8 cellular contexts compared by ENCODE assay signal in genomic region chr7:44431091-44431608, GRCh38. TPM values are rescaled to one million over a fixed set of nuclear protein-coding genes. Genes with fewer than 3 reads are reported as not detected.
DNase-seq lines count a peak whose midpoint lies in the region; ATAC-seq, FAIRE-seq and TF ChIP-seq lines count a peak whose summit lies in the region.

No MANE protein-coding gene starts in this region.

- peaks cover 4% of the 10 kb centered on the region for H3K4me1 ChIP-seq in keratinocyte (ENCODE audit: control insufficient read depth, extremely low read depth, insufficient read depth, low read length)

- no peaks in the 10 kb centered on the region for H3K9me3 ChIP-seq in keratinocyte (ENCODE audit: control insufficient read depth, low read depth, low read length)

- peaks cover 64% of the 10 kb centered on the region for H3K79me2 ChIP-seq in keratinocyte (ENCODE audit: control insufficient read depth, insufficient read depth, low read length)

- H3K4me1 Mint-ChIP-seq in activated CD4-positive, alpha-beta T cell treated with anti-CD3 and anti-CD28 coated beads, Interleukin-2, amount 10 ng/mL, durations not matched to agents 7 days and 5 days = peaks cover 12% of the 10 kb centered on the region

- peaks cover 18 to 24% of the 10 kb centered on the region in 2 experiments for H3K36me3 ChIP-seq in keratinocyte (ENCODE audit: control insufficient read depth in 2 of 2, extremely low read depth in 1 of 2, insufficient read depth in 2 of 2, low read length in 2 of 2)

- no peak overlapping the region for H2AFZ ChIP-seq in keratinocyte (ENCODE audit: control insufficient read depth, low read length)

- no peaks in the 10 kb centered on the region for H3K9me1 ChIP-seq in keratinocyte (ENCODE audit: control insufficient read depth, extremely low read depth, insufficient read depth, low read length)

- no peak overlapping the region for H3K27ac ChIP-seq in 22Rv1
- H3K27ac ChIP-seq in keratinocyte (ENCODE audit: control insufficient read depth, insufficient read depth, low read length) = no peak overlapping the region

- TF ChIP-seq CTCF in 22Rv1 (IDR thresholded peaks at IDR 0.05) = peak; percentile 40; the same call in 1 of the 2 replicates
- peak in 2 of 3 experiments; percentile 20 to 40 for TF ChIP-seq CTCF in keratinocyte (optimal IDR thresholded peaks at IDR 0.05 in 1 of 3, IDR thresholded peaks at IDR 0.05 in 1 of 3, conservative IDR thresholded peaks at IDR 0.05 in 1 of 3; ENCODE audit: extremely low read depth in 1 of 3, insufficient read depth in 2 of 3, low read length in 3 of 3)

- CTCF ChIA-PET in activated CD4-positive, alpha-beta T cell treated with anti-CD3 and anti-CD28 coated beads, Interleukin-2, amount 10 ng/mL, durations not matched to agents 7 days and 5 days (lab: Charles Lee) = interaction anchor here (0.6 to 2.3 kb wide), 4 partner anchors 10 to 77 kb away, joined by 3 to 8 read pairs (median 4); no protein-coding TSS in a partner anchor

- no peak for FAIRE-seq in keratinocyte (lab: Jason Lieb, UNC)
- FAIRE-seq in urothelium cell line (lab: Jason Lieb, UNC) = no peak

- H3K4me2 ChIP-seq in keratinocyte (ENCODE audit: control insufficient read depth, extremely low read depth, insufficient read depth, low read depth, low read length) = no peak overlapping the region

- no peaks in the 10 kb centered on the region for H3K27me3 Mint-ChIP-seq in activated CD4-positive, alpha-beta T cell treated with anti-CD3 and anti-CD28 coated beads, Interleukin-2, amount 10 ng/mL, durations not matched to agents 7 days and 5 days

- no peak overlapping the region for H3K4me3 ChIP-seq in keratinocyte (ENCODE audit: control insufficient read depth in 2 of 3, extremely low read depth in 1 of 3, insufficient read depth in 2 of 3, low read depth in 1 of 3, low read length in 3 of 3)

- POLR2A ChIA-PET in activated CD4-positive, alpha-beta T cell treated with anti-CD3 and anti-CD28 coated beads, Interleukin-2, amount 10 ng/mL, durations not matched to agents 7 days and 5 days (lab: Charles Lee) = no interaction called here

- H3K27me3 ChIP-seq in keratinocyte (ENCODE audit: control insufficient read depth, extremely low read depth, insufficient read depth, low read length) = no peaks in the 10 kb centered on the region

- peak; percentile 76 for ATAC-seq in GM18498 (IDR thresholded peaks at IDR 0.05; ENCODE audit: unreplicated experiment)
- peak; percentile 56 for ATAC-seq in HG03175 (IDR thresholded peaks at IDR 0.05; ENCODE audit: unreplicated experiment)

- H3K36me3 Mint-ChIP-seq in activated CD4-positive, alpha-beta T cell treated with anti-CD3 and anti-CD28 coated beads, Interleukin-2, amount 10 ng/mL, durations not matched to agents 7 days and 5 days (ENCODE audit: low read depth) = peaks cover 19% of the 10 kb centered on the region

- no peak overlapping the region for H3K9ac ChIP-seq in keratinocyte (ENCODE audit: control insufficient read depth, extremely low read depth, insufficient read depth, low read length)

- no peak overlapping the region for H3K27ac Mint-ChIP-seq in activated CD4-positive, alpha-beta T cell treated with anti-CD3 and anti-CD28 coated beads, Interleukin-2, amount 10 ng/mL, durations not matched to agents 7 days and 5 days

- dilution Hi-C loops in keratinocyte (cut with MboI; ENCODE audit: extremely low pct_ligation_motif_present, low sequenced_read_pairs) = no loop called here

- no peaks in the 10 kb centered on the region for H3K9me3 Mint-ChIP-seq in activated CD4-positive, alpha-beta T cell treated with anti-CD3 and anti-CD28 coated beads, Interleukin-2, amount 10 ng/mL, durations not matched to agents 7 days and 5 days

- peaks cover 2% of the 10 kb centered on the region for H4K20me1 ChIP-seq in keratinocyte (ENCODE audit: control insufficient read depth, extremely low read depth, insufficient read depth, low read length)

- peak; percentile 27 for DNase-seq in activated CD4-positive, alpha-beta T cell treated with anti-CD3 and anti-CD28 coated beads, Interleukin-2, amount 10 ng/mL, durations not matched to agents 7 days and 5 days
- no peak for DNase-seq in keratinocyte (ENCODE audit: low read depth, low spot score)
- DNase-seq in NCI-H526 treated with DMSO at 0.1 percent for 48 hours (lab: John Stamatoyannopoulos, UW) = no peak
- no peak for DNase-seq in urothelium cell line (ENCODE audit: low spot score)
- no peak for DNase-seq in activated CD4-positive, CD25-positive, alpha-beta regulatory T cell (lab: John Stamatoyannopoulos, UW)

- H3K4me3 Mint-ChIP-seq in activated CD4-positive, alpha-beta T cell treated with anti-CD3 and anti-CD28 coated beads, Interleukin-2, amount 10 ng/mL, durations not matched to agents 7 days and 5 days = no peak overlapping the region

RNA-seq across cellular contexts. Expression of gene NUDCD3, which starts 59.3 kb away (rescaled TPM):
- total RNA-seq in activated CD4-positive, alpha-beta T cell treated with anti-CD3 and anti-CD28 coated beads, Interleukin-2, amount 10 ng/mL, durations not matched to agents 7 days and 5 days = 10 to 100 TPM; 74.3 to 75.9 TPM
- 57.7 to 84.9 TPM (median 58.7 TPM) in 3 replicates for polyA plus RNA-seq in keratinocyte
- polyA plus RNA-seq in keratinocyte (2011; ENCODE audit: low read depth) = 82.8 TPM
- 59.3 and 68.2 TPM in 2 replicates for polyA plus RNA-seq in keratinocyte (2011; cell fraction: cytosol; rRNA removed)
- polyA plus RNA-seq in keratinocyte (2011; cell fraction: nucleus; rRNA removed) = 131 and 147 TPM in 2 replicates
- polyA plus RNA-seq in keratinocyte (2012; ENCODE audit: low replicate concordance) = 55.7 and 78.2 TPM in 2 replicates
- polyA minus RNA-seq in keratinocyte = 72.5 to 154 TPM (median 118 TPM) in 3 replicates
- polyA minus RNA-seq in keratinocyte (2011; cell fraction: cytosol; rRNA and poly(A)+ RNA removed) = 51.2 TPM
- polyA minus RNA-seq in keratinocyte (2011; cell fraction: nucleus; rRNA and poly(A)+ RNA removed) = 43.6 and 89.9 TPM in 2 replicates
